In the genomic region with DNA sequence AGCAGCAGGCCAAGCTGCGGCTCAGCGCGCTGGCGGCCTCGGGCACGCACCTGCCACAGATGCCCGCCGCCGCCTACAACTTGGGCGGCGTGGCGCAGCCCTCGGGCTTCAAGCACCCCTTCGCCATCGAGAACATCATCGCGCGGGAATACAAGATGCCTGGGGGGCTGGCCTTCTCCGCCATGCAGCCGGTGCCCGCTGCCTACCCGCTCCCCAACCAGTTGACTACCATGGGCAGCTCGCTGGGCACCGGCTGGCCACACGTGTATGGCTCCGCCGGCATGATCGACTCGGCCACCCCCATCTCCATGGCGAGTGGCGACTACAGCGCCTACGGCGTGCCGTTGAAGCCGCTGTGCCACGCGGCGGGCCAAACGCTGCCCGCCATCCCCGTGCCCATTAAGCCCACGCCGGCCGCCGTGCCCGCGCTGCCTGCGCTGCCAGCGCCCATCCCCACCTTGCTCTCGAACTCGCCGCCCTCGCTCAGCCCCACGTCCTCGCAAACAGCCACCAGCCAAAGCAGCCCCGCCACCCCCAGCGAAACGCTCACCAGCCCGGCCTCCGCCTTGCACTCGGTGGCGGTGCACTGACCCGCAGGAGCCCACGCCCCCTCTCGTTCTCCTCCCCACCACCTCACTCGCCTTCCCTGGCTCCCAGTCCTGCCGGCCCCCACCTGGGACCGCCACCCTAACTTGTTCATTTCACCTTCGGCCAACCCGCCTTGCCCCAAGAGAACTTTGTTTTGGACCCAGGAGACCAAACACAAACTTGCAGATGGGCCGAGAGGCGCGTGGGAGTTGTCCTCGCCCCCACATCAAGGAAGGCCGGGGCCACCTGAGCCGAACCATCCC, we compare ENCODE assay signal across 1 cellular context.
TF ChIP-seq lines count a peak whose summit lies in the region.

No MANE protein-coding gene starts in this region.

TF ChIP-seq in IMR-90, 13 proteins besides CTCF, POLR2A, EP300 and RAD21 (continued from another document):
- TF ChIP-seq RCOR1 (IDR thresholded peaks at IDR 0.05; ENCODE audit: insufficient replicate concordance, low read length) (no peak), MAZ (IDR thresholded peaks at IDR 0.05; ENCODE audit: borderline replicate concordance, low read depth, low read length) (no peak), BHLHE40 (IDR thresholded peaks at IDR 0.05; ENCODE audit: low read depth, low read length) (no peak), MXI1 (IDR thresholded peaks at IDR 0.05; ENCODE audit: borderline replicate concordance, low read depth, low read length) (no peak), SMC3 (IDR thresholded peaks at IDR 0.05; ENCODE audit: low read depth, low read length) (no peak), NFE2L2 (IDR thresholded peaks at IDR 0.05; ENCODE audit: low read depth, low read length) (no peak), CEBPB (IDR thresholded peaks at IDR 0.05; ENCODE audit: low read depth, low read length) (no peak), FOS (IDR thresholded peaks at IDR 0.05; ENCODE audit: low read depth, low read length) (no peak), CHD1 (IDR thresholded peaks at IDR 0.05; ENCODE audit: low read depth, low read length) (no peak)
- TF ChIP-seq, protein P1, sequence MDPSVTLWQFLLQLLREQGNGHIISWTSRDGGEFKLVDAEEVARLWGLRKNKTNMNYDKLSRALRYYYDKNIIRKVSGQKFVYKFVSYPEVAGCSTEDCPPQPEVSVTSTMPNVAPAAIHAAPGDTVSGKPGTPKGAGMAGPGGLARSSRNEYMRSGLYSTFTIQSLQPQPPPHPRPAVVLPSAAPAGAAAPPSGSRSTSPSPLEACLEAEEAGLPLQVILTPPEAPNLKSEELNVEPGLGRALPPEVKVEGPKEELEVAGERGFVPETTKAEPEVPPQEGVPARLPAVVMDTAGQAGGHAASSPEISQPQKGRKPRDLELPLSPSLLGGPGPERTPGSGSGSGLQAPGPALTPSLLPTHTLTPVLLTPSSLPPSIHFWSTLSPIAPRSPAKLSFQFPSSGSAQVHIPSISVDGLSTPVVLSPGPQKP (IDR thresholded peaks at IDR 0.05; ENCODE audit: borderline replicate concordance, low read depth, low read length): no peak
- TF ChIP-seq, protein P2, sequence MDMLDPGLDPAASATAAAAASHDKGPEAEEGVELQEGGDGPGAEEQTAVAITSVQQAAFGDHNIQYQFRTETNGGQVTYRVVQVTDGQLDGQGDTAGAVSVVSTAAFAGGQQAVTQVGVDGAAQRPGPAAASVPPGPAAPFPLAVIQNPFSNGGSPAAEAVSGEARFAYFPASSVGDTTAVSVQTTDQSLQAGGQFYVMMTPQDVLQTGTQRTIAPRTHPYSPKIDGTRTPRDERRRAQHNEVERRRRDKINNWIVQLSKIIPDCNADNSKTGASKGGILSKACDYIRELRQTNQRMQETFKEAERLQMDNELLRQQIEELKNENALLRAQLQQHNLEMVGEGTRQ (IDR thresholded peaks at IDR 0.05; ENCODE audit: low read depth, low read length): no peak
